ENCODE assay signal across 2 cellular contexts in genomic region chr2:37686792-37687595, GRCh38.
TF ChIP-seq lines count a peak whose summit lies in the region.

No MANE protein-coding gene starts in this region.

TF ChIP-seq in liver, 16 proteins besides CTCF, POLR2A, EP300 and RAD21:
- no peak for TF ChIP-seq JUND (IDR thresholded peaks at IDR 0.05)
- no peak for TF ChIP-seq YY1 (IDR thresholded peaks at IDR 0.05)
- peak in 1 of 2 donors; percentile 45 for TF ChIP-seq RXRA (IDR thresholded peaks at IDR 0.05)
- no peak for TF ChIP-seq FOXA1 (IDR thresholded peaks at IDR 0.05)
- TF ChIP-seq EGR1 (IDR thresholded peaks at IDR 0.05; ENCODE audit: low read depth in 2 of 2): no peak
- TF ChIP-seq FOXA2 (IDR thresholded peaks at IDR 0.05): peak; percentile 43
- no peak for TF ChIP-seq TAF1 (conservative IDR thresholded peaks at IDR 0.05)
- TF ChIP-seq ZBTB33 (IDR thresholded peaks at IDR 0.05): no peak
- TF ChIP-seq SP1 (IDR thresholded peaks at IDR 0.05): no peak
- TF ChIP-seq ATF3 (IDR thresholded peaks at IDR 0.05): no peak
- TF ChIP-seq NR2F2 (IDR thresholded peaks at IDR 0.05): no peak
- peak in 1 of 2 donors; percentile 32 for TF ChIP-seq HNF4A (conservative IDR thresholded peaks at IDR 0.05)

TF ChIP-seq in HepG2, 621 proteins besides CTCF, POLR2A, EP300 and RAD21:
- TF ChIP-seq RBM39 (IDR thresholded peaks at IDR 0.05; ENCODE audit: low read depth, low read length, poor library complexity, severe bottlenecking) (no peak), ERF (CRISPR knock-in tag; IDR thresholded peaks at IDR 0.05) (no peak), CENPX (CRISPR knock-in tag; IDR thresholded peaks at IDR 0.05) (no peak), ZNF30 (CRISPR knock-in tag; IDR thresholded peaks at IDR 0.05) (no peak), MBD4 (IDR thresholded peaks at IDR 0.05; ENCODE audit: borderline replicate concordance, low read length) (no peak), ZBTB8A (CRISPR knock-in tag; IDR thresholded peaks at IDR 0.05; ENCODE audit: borderline replicate concordance, low read depth) (no peak), SRY (CRISPR knock-in tag; IDR thresholded peaks at IDR 0.05) (no peak), KDM3A (CRISPR knock-in tag; IDR thresholded peaks at IDR 0.05; ENCODE audit: low read depth) (no peak), ZNF550 (CRISPR knock-in tag; IDR thresholded peaks at IDR 0.05; ENCODE audit: borderline replicate concordance) (no peak)
